In genomic region chr7:128993419-128993818, GRCh38 we compare ENCODE assay signal across 32 cellular contexts. TPM values are rescaled to one million over a fixed set of nuclear protein-coding genes. Genes with fewer than 3 reads are reported as not detected.
"Had no signal": no experiment of that assay in that cellular context is flagged by ENCODE, and none has a peak within 500 bp of the region (broad histone marks: within the 10 kb centered on the region; RNA-seq: fewer than 3 reads in every experiment).

No MANE protein-coding gene starts in this region.

- H3K27me3 ChIP-seq: ascending aorta, cardiac muscle cell had no signal

- H3K27me3 Mint-ChIP-seq: activated CD4-positive, alpha-beta T cell treated with anti-CD3 and anti-CD28 coated beads for 36 hours; activated CD4-positive, alpha-beta T cell treated with anti-CD3 and anti-CD28 coated beads, Interleukin-2, amount 10 ng/mL, durations not matched to agents 7 days and 5 days; activated naive CD8-positive, alpha-beta T cell treated with anti-CD3 and anti-CD28 coated beads for 36 hours; activated T-helper 17 cell treated with anti-CD3 and anti-CD28 coated beads, Interleukin-2, amount 50 U/mL, for 72 hours; central memory CD8-positive, alpha-beta T cell had no signal

- DNase-seq: activated CD4-positive, alpha-beta T cell treated with anti-CD3 and anti-CD28 coated beads for 36 hours; activated CD4-positive, alpha-beta T cell treated with anti-CD3 and anti-CD28 coated beads, Interleukin-2, amount 10 ng/mL, durations not matched to agents 7 days and 5 days; activated CD4-positive, alpha-beta T cell treated with anti-CD3 and anti-CD28 coated beads, Interleukin-2, amount 50 U/mL, for 48 hours; activated CD8-positive, alpha-beta T cell treated with anti-CD3 and anti-CD28 coated beads, Interleukin-2, amount 10 ng/mL, durations not matched to agents 7 days and 5 days; activated effector memory CD4-positive, alpha-beta T cell treated with anti-CD3 and anti-CD28 coated beads, Interleukin-2, amount 50 U/mL, for 16 hours; activated naive CD4-positive, alpha-beta T cell; activated naive CD4-positive, alpha-beta T cell treated with anti-CD3 and anti-CD28 coated beads, Interleukin-2, amount 50 U/mL, for 16 hours; activated naive CD8-positive, alpha-beta T cell treated with anti-CD3 and anti-CD28 coated beads for 36 hours; activated T-cell treated with anti-CD3 and anti-CD28 coated beads, Interleukin-2, amount 50 U/mL, for 4 hours; amygdala; NCI-H1092 treated with DMSO at 0.1 percent for 48 hours; NCI-H1417; NCI-H146; NCI-H187; NCI-H2029 treated with DMSO at 0.1 percent for 48 hours; NCI-H2171 treated with DMSO at 0.1 percent for 48 hours; NCI-H2227 treated with DMSO at 0.1 percent for 48 hours; NCI-H446 treated with DMSO at 0.1 percent for 48 hours; NCI-H524; NCI-H69; PC-9; SIG-M5 had no signal

- H3K4me1 Mint-ChIP-seq: activated CD4-positive, alpha-beta T cell treated with anti-CD3 and anti-CD28 coated beads for 36 hours; activated CD4-positive, alpha-beta T cell treated with anti-CD3 and anti-CD28 coated beads, Interleukin-2, amount 10 ng/mL, durations not matched to agents 7 days and 5 days; activated naive CD8-positive, alpha-beta T cell treated with anti-CD3 and anti-CD28 coated beads for 36 hours; activated T-helper 17 cell treated with anti-CD3 and anti-CD28 coated beads, Interleukin-2, amount 50 U/mL, for 72 hours; central memory CD8-positive, alpha-beta T cell; WTC11 had no signal

- H3K4me2 ChIP-seq: KMS-11, PC-9 had no signal

- H3K27ac ChIP-seq: ascending aorta, cardiac muscle cell, KMS-11, PC-9, RWPE1 had no signal

- H3K27ac Mint-ChIP-seq: activated CD4-positive, alpha-beta T cell treated with anti-CD3 and anti-CD28 coated beads for 36 hours; activated CD4-positive, alpha-beta T cell treated with anti-CD3 and anti-CD28 coated beads, Interleukin-2, amount 10 ng/mL, durations not matched to agents 7 days and 5 days; activated CD8-positive, alpha-beta T cell treated with anti-CD3 and anti-CD28 coated beads, Interleukin-2, amount 10 ng/mL, durations not matched to agents 7 days and 5 days; activated naive CD8-positive, alpha-beta T cell treated with anti-CD3 and anti-CD28 coated beads for 36 hours; activated T-helper 17 cell treated with anti-CD3 and anti-CD28 coated beads, Interleukin-2, amount 50 U/mL, for 72 hours; T-helper 2 cell treated with Interferon-gamma antibody and Interleukin-4, amounts not matched to agents 5 μg/mL and 100 μg/mL, for 36 hours; WTC11 had no signal

- H3K9me3 ChIP-seq: ascending aorta had no signal

- H3K9ac ChIP-seq: KMS-11 had no signal

- ATAC-seq: activated CD4-positive, alpha-beta T cell treated with anti-CD3 and anti-CD28 coated beads for 36 hours; activated CD4-positive, CD25-positive, alpha-beta regulatory T cell treated with anti-CD3 and anti-CD28 coated beads, Interleukin-2, amount 50 U/mL, for 24 hours; activated CD8-positive, alpha-beta T cell treated with anti-CD3 and anti-CD28 coated beads, Interleukin-2, amount 10 ng/mL, durations not matched to agents 7 days and 5 days; activated T-cell treated with anti-CD3 and anti-CD28 coated beads, Interleukin-2, amount 50 U/mL, for 4 hours; activated T-helper 17 cell treated with anti-CD3 and anti-CD28 coated beads, Interleukin-2, amount 50 U/mL, for 72 hours; Right ventricle myocardium inferior; WTC11 had no signal

- H3K4me3 ChIP-seq: ascending aorta, cardiac muscle cell, PC-9 had no signal

- H3K9me3 Mint-ChIP-seq: activated CD4-positive, alpha-beta T cell treated with anti-CD3 and anti-CD28 coated beads, Interleukin-2, amount 10 ng/mL, durations not matched to agents 7 days and 5 days; activated naive CD8-positive, alpha-beta T cell treated with anti-CD3 and anti-CD28 coated beads for 36 hours; activated T-cell treated with anti-CD3 and anti-CD28 coated beads, Interleukin-2, amount 50 U/mL, for 4 hours; activated T-helper 17 cell treated with anti-CD3 and anti-CD28 coated beads, Interleukin-2, amount 50 U/mL, for 72 hours; central memory CD8-positive, alpha-beta T cell; T-helper 2 cell treated with Interferon-gamma antibody and Interleukin-4, amounts not matched to agents 5 μg/mL and 100 μg/mL, for 36 hours; WTC11 had no signal

- H3K4me1 ChIP-seq: ascending aorta had no signal

- H2AFZ ChIP-seq: PC-9 had no signal

- H3K4me3 Mint-ChIP-seq: activated CD4-positive, alpha-beta T cell treated with anti-CD3 and anti-CD28 coated beads for 36 hours; activated CD4-positive, alpha-beta T cell treated with anti-CD3 and anti-CD28 coated beads, Interleukin-2, amount 10 ng/mL, durations not matched to agents 7 days and 5 days; activated CD8-positive, alpha-beta T cell treated with anti-CD3 and anti-CD28 coated beads, Interleukin-2, amount 10 ng/mL, durations not matched to agents 7 days and 5 days; activated naive CD8-positive, alpha-beta T cell treated with anti-CD3 and anti-CD28 coated beads for 36 hours; activated T-cell treated with anti-CD3 and anti-CD28 coated beads, Interleukin-2, amount 50 U/mL, for 4 hours; activated T-helper 17 cell treated with anti-CD3 and anti-CD28 coated beads, Interleukin-2, amount 50 U/mL, for 72 hours; central memory CD8-positive, alpha-beta T cell; T-helper 2 cell treated with Interferon-gamma antibody and Interleukin-4, amounts not matched to agents 5 μg/mL and 100 μg/mL, for 36 hours; WTC11 had no signal

RNA-seq across cellular contexts. Expression of gene IRF5, which starts 55.7 kb away (rescaled TPM):
- total RNA-seq: ascending aorta, cardiac muscle cell had no signal
- polyA plus RNA-seq: cardiac muscle cell had no signal
